Comparison of ENCODE assay signal across 9 cellular contexts in the genomic region with DNA sequence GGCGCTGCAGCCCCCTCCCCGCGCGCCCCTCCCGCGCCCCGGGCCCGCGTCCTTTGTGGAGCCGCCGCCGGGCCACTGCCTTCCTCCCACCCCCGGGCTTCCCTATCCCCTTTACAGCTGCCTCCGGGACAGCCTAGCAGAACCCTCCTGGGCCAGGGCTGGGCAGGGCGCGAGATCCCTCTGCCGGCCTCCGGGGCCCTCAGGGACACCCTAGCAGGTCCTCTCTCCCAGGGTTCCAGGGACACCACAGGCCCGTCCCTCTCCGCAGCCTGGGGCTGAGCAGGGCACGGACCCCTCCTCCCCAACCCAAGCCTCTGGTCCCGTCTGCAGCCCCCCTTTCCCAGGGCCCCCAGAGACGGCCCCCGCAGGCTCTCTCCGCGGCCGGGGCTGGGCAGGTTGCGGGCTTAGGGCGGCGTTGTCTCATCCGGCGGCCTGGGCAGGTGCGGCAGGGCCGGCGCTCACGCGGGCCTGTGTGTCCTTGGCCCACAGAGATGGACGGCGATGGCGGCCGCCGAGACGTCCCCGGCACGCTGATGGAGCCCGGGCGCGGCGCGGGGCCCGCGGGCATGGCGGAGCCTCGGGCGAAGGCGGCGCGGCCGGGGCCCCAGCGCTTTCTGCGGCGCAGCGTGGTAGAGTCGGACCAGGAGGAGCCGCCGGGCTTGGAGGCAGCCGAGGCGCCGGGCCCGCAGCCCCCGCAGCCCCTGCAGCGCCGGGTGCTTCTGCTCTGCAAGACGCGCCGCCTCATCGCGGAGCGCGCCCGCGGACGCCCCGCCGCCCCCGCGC. TPM values are rescaled to one million over a fixed set of nuclear protein-coding genes. Genes with fewer than 3 reads are reported as not detected.
A peak's percentile ranks its signal among the peaks of the same experiment; 100 is the strongest.
DNase-seq lines count a peak whose midpoint lies in the region; ATAC-seq and TF ChIP-seq lines count a peak whose summit lies in the region.
"Had no signal": no experiment of that assay in that cellular context is flagged by ENCODE, and none has a peak within 500 bp of the region (broad histone marks: within the 10 kb centered on the region; RNA-seq: fewer than 3 reads in every experiment).

No MANE protein-coding gene starts in this region.

- no peaks in the 10 kb centered on the region for H3K9me3 Mint-ChIP-seq in activated CD8-positive, alpha-beta T cell treated with anti-CD3 and anti-CD28 coated beads for 36 hours

- H3K27me3 Mint-ChIP-seq in activated CD8-positive, alpha-beta T cell treated with anti-CD3 and anti-CD28 coated beads for 36 hours = peaks cover 39% of the 10 kb centered on the region

- peak overlapping the region; percentile 57 for H3K4me3 Mint-ChIP-seq in activated CD8-positive, alpha-beta T cell treated with anti-CD3 and anti-CD28 coated beads for 36 hours

- H3K36me3 ChIP-seq in iPS DF 6.9 (ENCODE audit: control insufficient read depth, insufficient read depth, low read length) (no peaks in the 10 kb centered on the region), spleen (no peaks in the 10 kb centered on the region)

- POLR2A ChIA-PET in activated CD8-positive, alpha-beta T cell treated with anti-CD3 and anti-CD28 coated beads for 36 hours (lab: Charles Lee) = no interaction called here

- no peak overlapping the region for H3K27ac Mint-ChIP-seq in activated CD8-positive, alpha-beta T cell treated with anti-CD3 and anti-CD28 coated beads for 36 hours

- H3K27ac ChIP-seq in iPS DF 6.9 (ENCODE audit: low read length) = no peak overlapping the region
- H3K27ac ChIP-seq in spleen = peak overlapping the region in 1 of 8 donors; percentile 11

- CTCF ChIA-PET in activated CD8-positive, alpha-beta T cell treated with anti-CD3 and anti-CD28 coated beads for 36 hours (lab: Charles Lee) = no interaction called here

- H3K9me3 ChIP-seq in iPS DF 6.9 (ENCODE audit: control insufficient read depth, insufficient read depth, low read length) (no peaks in the 10 kb centered on the region), spleen (no peaks in the 10 kb centered on the region)

- H3K4me1 Mint-ChIP-seq in activated CD8-positive, alpha-beta T cell treated with anti-CD3 and anti-CD28 coated beads for 36 hours (ENCODE audit: low read depth) = no peaks in the 10 kb centered on the region

- TF ChIP-seq CTCF in activated CD8-positive, alpha-beta T cell treated with anti-CD3 and anti-CD28 coated beads for 36 hours (IDR thresholded peaks at IDR 0.05) = no peak
- no peak for TF ChIP-seq CTCF in spleen (IDR thresholded peaks at IDR 0.05 in 8 of 11, conservative IDR thresholded peaks at IDR 0.05 in 3 of 11)

- peak overlapping the region; percentile 72; the same call in 1 of the 2 replicates for H3K4me3 ChIP-seq in iPS DF 6.9 (ENCODE audit: low read length)
- H3K4me3 ChIP-seq in spleen = peak overlapping the region; percentile 28 to 74 (median 55)

- intact Hi-C loops in activated CD8-positive, alpha-beta T cell treated with anti-CD3 and anti-CD28 coated beads for 36 hours (cut with micrococcal nuclease) = no loop called here
- intact Hi-C loops in spleen (cut with DNase I; ENCODE audit: low total_unique reads) = no loop called here

- no CpG with 5 or more reads among the region's 87 CpGs for WGBS in iPS DF 6.9 (ENCODE audit: insufficient coverage, insufficient read length)
- 2 to 6% (median 4%) methylated on average over 21 to 87 of the region's 87 CpGs for WGBS in spleen, 5 donors

- H3K36me3 Mint-ChIP-seq in activated CD8-positive, alpha-beta T cell treated with anti-CD3 and anti-CD28 coated beads for 36 hours (ENCODE audit: low read depth) = no peaks in the 10 kb centered on the region

- peak; percentile 20 for DNase-seq in NCI-H2227 (lab: John Stamatoyannopoulos, UW; ENCODE audit: unreplicated experiment)
- no peak for DNase-seq in NCI-H2227 treated with DMSO at 0.1 percent for 48 hours (lab: John Stamatoyannopoulos, UW)
- peak; percentile 11 for DNase-seq in activated CD8-positive, alpha-beta T cell treated with anti-CD3 and anti-CD28 coated beads for 36 hours
- DNase-seq in iPS DF 6.9 (ENCODE audit: low read depth, low spot score) = no peak
- DNase-seq in spleen = no peak

- TF ChIP-seq POLR2A in spleen (IDR thresholded peaks at IDR 0.05) = no peak

- H3K4me1 ChIP-seq in iPS DF 6.9 (ENCODE audit: control insufficient read depth, insufficient read depth, low read length) (peaks cover 3% of the 10 kb centered on the region), spleen (peaks cover 5 to 32% (median 22%) of the 10 kb centered on the region in 6 donors)

- peaks cover 3% of the 10 kb centered on the region; the same call in 1 of the 2 replicates for H3K27me3 ChIP-seq in iPS DF 6.9 (ENCODE audit: control insufficient read depth, insufficient read depth, low read length)
- H3K27me3 ChIP-seq in spleen (replicated peaks in 1 of 7) = peaks cover 0 to 70% (median 26%) of the 10 kb centered on the region in 7 donors

- ATAC-seq in activated CD8-positive, alpha-beta T cell treated with anti-CD3 and anti-CD28 coated beads for 36 hours = peak; percentile 29
- ATAC-seq in HG02610 (IDR thresholded peaks at IDR 0.05; ENCODE audit: unreplicated experiment) (no peak), GM21786 (IDR thresholded peaks at IDR 0.05; ENCODE audit: unreplicated experiment) (no peak), GM21528 (IDR thresholded peaks at IDR 0.05; ENCODE audit: low FRiP score, unreplicated experiment) (no peak)

RNA-seq across cellular contexts. Expression of a gene that starts 0.7 kb away (rescaled TPM):
- 1 to 10 TPM; 1.7 to 2.8 TPM for total RNA-seq in activated CD8-positive, alpha-beta T cell treated with anti-CD3 and anti-CD28 coated beads for 36 hours
- 10 to 100 TPM in 3 of 7 donors, 1 to 10 TPM in 4; 4.7 to 20.0 (median 9.1) TPM for total RNA-seq in spleen
- 1 to 10 TPM; 1.8 to 5.9 (median 1.9) TPM for polyA plus RNA-seq in spleen
- polyA plus RNA-seq: BJ had no signal

RNA-seq across cellular contexts. Expression of a gene that starts 50.6 kb away (rescaled TPM):
- total RNA-seq in activated CD8-positive, alpha-beta T cell treated with anti-CD3 and anti-CD28 coated beads for 36 hours = 100 to 1,000 TPM; 118 to 120 TPM
- total RNA-seq in spleen = 100 to 1,000 TPM in 6 of 7 donors, 10 to 100 TPM in 1; 75.0 to 142 (median 113) TPM
- polyA plus RNA-seq in spleen = 10 to 100 TPM; 26.5 to 68.9 (median 50.4) TPM

Comparison
In these comparisons a context has a peak if more than half of its experiments do, and no peak if none do; other contexts are left out.
1. DNase-seq: peak in NCI-H2227 (single experiment) and activated CD8-positive, alpha-beta T cell treated with anti-CD3 and anti-CD28 coated beads for 36 hours (single experiment); none in NCI-H2227 treated with DMSO at 0.1 percent for 48 hours (single experiment), iPS DF 6.9 (single experiment) and spleen (single experiment).